22 cellular contexts compared by ENCODE assay signal in the genomic region with DNA sequence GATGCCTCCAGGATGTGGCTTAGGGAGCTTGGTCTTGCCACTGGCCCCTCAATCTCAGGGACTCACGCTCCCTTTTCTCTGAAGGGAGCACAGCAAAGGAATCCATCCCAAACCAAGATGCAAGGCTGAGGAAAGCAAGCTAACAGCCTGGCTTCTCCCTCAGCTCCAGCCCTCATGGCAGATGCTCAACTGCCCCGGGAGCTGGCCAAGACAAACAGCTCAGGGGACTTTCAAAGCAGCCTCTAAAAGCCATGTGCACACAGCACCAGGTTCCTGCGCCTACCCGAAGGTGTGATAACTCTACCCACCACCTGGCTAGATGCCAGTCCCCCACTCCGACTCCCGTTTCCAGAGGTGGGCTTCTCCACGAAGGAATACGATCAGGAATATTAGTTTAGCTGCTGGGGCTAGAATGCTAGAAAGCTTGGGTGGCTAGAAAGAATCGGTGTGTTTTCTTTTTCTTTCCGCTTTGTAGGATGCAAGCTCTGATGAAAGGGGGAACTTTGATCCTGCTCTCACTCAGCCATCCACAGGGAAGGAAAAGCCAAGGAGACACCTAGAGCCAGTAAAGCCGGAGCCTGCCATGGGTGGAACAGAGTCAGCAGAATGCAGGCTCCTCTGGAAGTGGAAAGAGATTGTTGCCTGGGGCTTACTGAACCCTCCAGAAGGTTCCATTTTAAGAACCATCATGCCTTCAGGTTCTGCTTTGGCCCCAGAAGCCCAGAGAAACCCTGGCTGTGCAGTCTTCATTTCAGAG.
DNase-seq lines count a peak whose midpoint lies in the region; ATAC-seq and TF ChIP-seq lines count a peak whose summit lies in the region.
"Had no signal": no experiment of that assay in that cellular context is flagged by ENCODE, and none has a peak within 500 bp of the region (broad histone marks: within the 10 kb centered on the region; RNA-seq: fewer than 3 reads in every experiment).

No MANE protein-coding gene starts in this region.

- no peak overlapping the region for H3K27ac ChIP-seq in left ventricle myocardium inferior (replicated peaks)
- no peak overlapping the region for H3K27ac ChIP-seq in parathyroid adenoma
- H3K27ac ChIP-seq: BLaER1 treated with 17β-estradiol and CSF1 and Interleukin-3, amounts not matched to agents 10 nM and 100 nM; GM23248 had no signal

- no peak overlapping the region for H3K9ac ChIP-seq in parathyroid adenoma
- H3K9ac ChIP-seq: BLaER1 treated with 17β-estradiol and CSF1 and Interleukin-3, amounts not matched to agents 10 nM and 100 nM; GM23248 had no signal

- no peaks in the 10 kb centered on the region for H3K79me2 ChIP-seq in parathyroid adenoma

- peak; percentile 37 for DNase-seq in left ventricle myocardium superior
- no peak for DNase-seq in left ventricle myocardium inferior
- DNase-seq in NCI-H1092 treated with DMSO at 0.1 percent for 48 hours (lab: John Stamatoyannopoulos, UW) = peak; percentile 45
- no peak for DNase-seq in kidney glomerular epithelial cell (lab: John Stamatoyannopoulos, UW)
- DNase-seq in NCI-H2171 treated with DMSO at 0.1 percent for 48 hours (lab: John Stamatoyannopoulos, UW) = no peak
- no peak for DNase-seq in activated CD4-positive, alpha-beta T cell treated with anti-CD3 and anti-CD28 coated beads for 4 hours
- DNase-seq: Calu3; CD8-positive, alpha-beta T cell; DMS53; EL; GM23248; NCI-H1417; NCI-H187; NCI-H226; NCI-H524; NCI-H82; PC-3; RPMI8226; SIG-M5 had no signal

- no peak overlapping the region for H3K4me2 ChIP-seq in parathyroid adenoma (ENCODE audit: low read length)
- H3K4me2 ChIP-seq: BLaER1 treated with 17β-estradiol and CSF1 and Interleukin-3, amounts not matched to agents 10 nM and 100 nM had no signal

- H3K27me3 ChIP-seq in left ventricle myocardium inferior (ENCODE audit: low read depth) (peaks cover 93% of the 10 kb centered on the region), parathyroid adenoma (ENCODE audit: control insufficient read depth, insufficient read depth, low read length) (no peaks in the 10 kb centered on the region)
- H3K27me3 ChIP-seq: BLaER1 treated with 17β-estradiol and CSF1 and Interleukin-3, amounts not matched to agents 10 nM and 100 nM had no signal

- peak overlapping the region; percentile 36 for H2AFZ ChIP-seq in parathyroid adenoma
- H2AFZ ChIP-seq: GM23248 had no signal

- TF ChIP-seq CTCF in left ventricle myocardium inferior (IDR thresholded peaks at IDR 0.05; ENCODE audit: borderline replicate concordance) = no peak
- no peak for TF ChIP-seq CTCF in parathyroid adenoma (IDR thresholded peaks at IDR 0.05)

- H3K36me3 ChIP-seq in left ventricle myocardium inferior (no peaks in the 10 kb centered on the region), parathyroid adenoma (ENCODE audit: control insufficient read depth, insufficient read depth, low read length) (no peaks in the 10 kb centered on the region)
- H3K36me3 ChIP-seq: BLaER1 treated with 17β-estradiol and CSF1 and Interleukin-3, amounts not matched to agents 10 nM and 100 nM had no signal

- H3K4me1 ChIP-seq in left ventricle myocardium inferior (no peaks in the 10 kb centered on the region), parathyroid adenoma (peaks cover 7% of the 10 kb centered on the region)

- no peak overlapping the region for H3K4me3 ChIP-seq in left ventricle myocardium inferior
- no peak overlapping the region for H3K4me3 ChIP-seq in parathyroid adenoma (ENCODE audit: low read depth, low read length)
- H3K4me3 ChIP-seq: BLaER1 treated with 17β-estradiol and CSF1 and Interleukin-3, amounts not matched to agents 10 nM and 100 nM; GM23248; K562 had no signal

- ATAC-seq in left ventricle myocardium superior = peak; percentile 32
- ATAC-seq: CD8-positive, alpha-beta T cell; K562; PC-3 had no signal

- intact Hi-C loops in left ventricle myocardium superior (cut with micrococcal nuclease) = no loop called here
- intact Hi-C loops in left ventricle myocardium inferior (cut with micrococcal nuclease) = no loop called here

- H3K9me3 ChIP-seq in left ventricle myocardium inferior (replicated peaks) = no peaks in the 10 kb centered on the region
- no peaks in the 10 kb centered on the region for H3K9me3 ChIP-seq in parathyroid adenoma (ENCODE audit: control insufficient read depth, low read length)
- H3K9me3 ChIP-seq: BLaER1 treated with 17β-estradiol and CSF1 and Interleukin-3, amounts not matched to agents 10 nM and 100 nM had no signal

Comparison
In these comparisons a context has a peak if more than half of its experiments do, and no peak if none do; other contexts are left out.
1. DNase-seq: peak in left ventricle myocardium superior (single experiment) and NCI-H1092 treated with DMSO at 0.1 percent for 48 hours (single experiment); none in left ventricle myocardium inferior (single experiment), kidney glomerular epithelial cell (single experiment), NCI-H2171 treated with DMSO at 0.1 percent for 48 hours (single experiment) and activated CD4-positive, alpha-beta T cell treated with anti-CD3 and anti-CD28 coated beads for 4 hours (0 of 2).